In genomic region chr20:32358883-32359632, GRCh38 we compare ENCODE assay signal across 8 cellular contexts. TPM values are rescaled to one million over a fixed set of nuclear protein-coding genes. Genes with fewer than 3 reads are reported as not detected.
A peak's percentile ranks its signal among the peaks of the same experiment; 100 is the strongest.
DNase-seq lines count a peak whose midpoint lies in the region; ATAC-seq, FAIRE-seq and TF ChIP-seq lines count a peak whose summit lies in the region.

No MANE protein-coding gene starts in this region.

- TF ChIP-seq CTCF in astrocyte (IDR thresholded peaks at IDR 0.05; ENCODE audit: insufficient read depth, low read depth, low read length), result no peak

- no peaks in the 10 kb centered on the region for H3K27me3 Mint-ChIP-seq in astrocyte (ENCODE audit: low read depth, unreplicated experiment)

- peaks cover 50% of the 10 kb centered on the region for H4K20me1 ChIP-seq in astrocyte (ENCODE audit: insufficient read depth, low read length)

- H3K27me3 ChIP-seq in astrocyte (ENCODE audit: insufficient read depth, low read length), result no peaks in the 10 kb centered on the region

- peaks cover 26% of the 10 kb centered on the region for H3K4me1 ChIP-seq in astrocyte (ENCODE audit: insufficient read depth, low read length)

- H3K27ac ChIP-seq in astrocyte (ENCODE audit: low read depth, low read length), result peak overlapping the region; percentile 84

- H3K36me3 Mint-ChIP-seq in astrocyte (ENCODE audit: low read depth, unreplicated experiment), result no peaks in the 10 kb centered on the region

- no peaks in the 10 kb centered on the region for H3K9me3 Mint-ChIP-seq in astrocyte (ENCODE audit: unreplicated experiment)

- peak overlapping the region; percentile 91 for H3K4me3 Mint-ChIP-seq in astrocyte (ENCODE audit: unreplicated experiment)

- peak overlapping the region; percentile 82 for H3K27ac Mint-ChIP-seq in astrocyte (ENCODE audit: unreplicated experiment)

- peak overlapping the region; percentile 90 for H3K9ac ChIP-seq in astrocyte (ENCODE audit: low read length)

- peak overlapping the region; percentile 97 for H3K4me2 ChIP-seq in astrocyte (ENCODE audit: low read length)

- H3K79me2 ChIP-seq in astrocyte (ENCODE audit: insufficient read depth, low read length), result peaks cover 53% of the 10 kb centered on the region

- no peaks in the 10 kb centered on the region for H3K36me3 ChIP-seq in astrocyte (ENCODE audit: insufficient read depth, low read length)

- intact Hi-C loops in sciatic nerve (cut with DNase I), result no loop called here

- no peak for FAIRE-seq in astrocyte (lab: Jason Lieb, UNC)

- peak overlapping the region; percentile 96 for H3K4me3 ChIP-seq in astrocyte (ENCODE audit: insufficient read depth, low read depth, low read length)

- ATAC-seq in GM18511 (IDR thresholded peaks at IDR 0.05; ENCODE audit: unreplicated experiment) (peak; percentile 27), sciatic nerve (peak; percentile 59)

- H3K4me1 Mint-ChIP-seq in astrocyte (ENCODE audit: low read depth, unreplicated experiment), result peaks cover 26% of the 10 kb centered on the region

- H2AFZ ChIP-seq in astrocyte (ENCODE audit: low read depth, low read length), result no peak overlapping the region

- DNase-seq in 8988T, result peak; percentile 75
- DNase-seq in LoVo (ENCODE audit: low spot score), result peak; percentile 62
- peak; percentile 56 for DNase-seq in T-helper 22 cell (ENCODE audit: low read depth)
- peak; percentile 38 for DNase-seq in astrocyte (ENCODE audit: low read depth)
- peak in 42 of 51 donors; percentile 16 to 79 (median 52) for DNase-seq in hypothalamus (lab: John Stamatoyannopoulos, UW)
- peak; percentile 90 for DNase-seq in sciatic nerve (ENCODE audit: low spot score)
- DNase-seq in foreskin melanocyte, result no peak

- H3K9me3 ChIP-seq in astrocyte (ENCODE audit: insufficient read depth, low read depth, low read length), result no peaks in the 10 kb centered on the region

RNA-seq across cellular contexts. Expression of gene ASXL1, which starts 0.9 kb away (rescaled TPM):
- total RNA-seq in astrocyte (61.1 and 62.4 TPM in 2 replicates), sciatic nerve (113 TPM)
